ENCODE assay signal across 27 cellular contexts in genomic region chr9:85599540-85600140, GRCh38.
DNase-seq lines count a peak whose midpoint lies in the region; ATAC-seq, FAIRE-seq and TF ChIP-seq lines count a peak whose summit lies in the region.
"Had no signal": no experiment of that assay in that cellular context is flagged by ENCODE, and none has a peak within 500 bp of the region (broad histone marks: within the 10 kb centered on the region; RNA-seq: fewer than 3 reads in every experiment).

No MANE protein-coding gene starts in this region.

- no peaks in the 10 kb centered on the region for H4K20me1 ChIP-seq in MM.1S (ENCODE audit: insufficient read depth, low read length)

- H3K4me3 ChIP-seq in A549 = no peak overlapping the region
- H3K4me3 ChIP-seq in MM.1S (ENCODE audit: low read length) = no peak overlapping the region
- H3K4me3 ChIP-seq: coronary artery, HAP-1, left ventricle myocardium inferior, stomach, tibial artery had no signal

- H3K4me1 ChIP-seq in A549 = no peaks in the 10 kb centered on the region
- H3K4me1 ChIP-seq in MM.1S (ENCODE audit: low read length) = no peaks in the 10 kb centered on the region
- H3K4me1 ChIP-seq: HAP-1, stomach, tibial artery had no signal

- POLR2A ChIA-PET in A549 (lab: Yijun Ruan, JAX) = no interaction called here

- no peaks in the 10 kb centered on the region for H3K9me2 ChIP-seq in MM.1S (replicated peaks; ENCODE audit: insufficient read depth, low read length)

- ATAC-seq in A549 (no peak), HG03565 (IDR thresholded peaks at IDR 0.05; ENCODE audit: unreplicated experiment) (no peak)
- ATAC-seq: esophagus mucosa had no signal

- no peak overlapping the region for H3K27ac ChIP-seq in A549
- H3K27ac ChIP-seq in MM.1S (ENCODE audit: low read length) = no peak overlapping the region
- H3K27ac ChIP-seq: coronary artery, left ventricle myocardium inferior, stomach, tibial artery had no signal

- no peak for TF ChIP-seq RAD21 in A549 (conservative IDR thresholded peaks at IDR 0.05 in 1 of 2, IDR thresholded peaks at IDR 0.05 in 1 of 2)

- H3K4me2 ChIP-seq in A549 = no peak overlapping the region
- no peak overlapping the region for H3K4me2 ChIP-seq in MM.1S (ENCODE audit: low read depth, low read length)

- no peaks in the 10 kb centered on the region for H3F3A ChIP-seq in MM.1S (ENCODE audit: insufficient read depth, low read length)

- 69% methylated on average over 3 of the region's 3 CpGs for WGBS in A549 (ENCODE audit: missing lambda C conversion rate)

- no peak for FAIRE-seq in A549 (lab: Jason Lieb, UNC)
- FAIRE-seq: A204.1, islet of Langerhans, small intestine had no signal

- CTCF ChIA-PET in A549 (lab: Yijun Ruan, JAX) = interaction anchor here (2.0 kb wide), 1 partner anchor 11 kb away, joined by 8 read pairs; no protein-coding TSS in a partner anchor

- TF ChIP-seq CTCF in A549 (IDR thresholded peaks at IDR 0.05) = no peak
- no peak for TF ChIP-seq CTCF in MM.1S (IDR thresholded peaks at IDR 0.05; ENCODE audit: low read length)

- no peaks in the 10 kb centered on the region for H3K36me3 ChIP-seq in MM.1S (replicated peaks; ENCODE audit: insufficient read depth, low read length)
- H3K36me3 ChIP-seq: HAP-1 had no signal

- DNase-seq in A549 (ENCODE audit: low read depth in 1 of 2, low spot score in 1 of 2) (no peak), GM04503 (ENCODE audit: low read depth) (peak; percentile 14), astrocyte of the hippocampus (ENCODE audit: low read depth, low spot score) (peak; percentile 8), foreskin melanocyte (peak; percentile 24), MM.1S (no peak), dedifferentiated amniotic fluid mesenchymal stem cell (ENCODE audit: extremely low spot score) (no peak), islet precursor cell (no peak)
- DNase-seq: activated CD4-positive, alpha-beta T cell treated with anti-CD3 and anti-CD28 coated beads for 48 hours; activated CD8-positive, alpha-beta memory T cell treated with anti-CD3 and anti-CD28 coated beads for 24 hours; activated naive CD4-positive, alpha-beta T cell; DMS153; GF-D8; left ventricle myocardium inferior; NCI-H1694; nucleus accumbens; OCI-M1; small intestine; stimulated activated CD4-positive, alpha-beta T cell treated with anti-CD3 and anti-CD28 coated beads, Interleukin-1b, Interleukin-23, amount 100 ng/mL, for 48 hours; stimulated activated CD8-positive, alpha-beta memory T cell treated with anti-CD3 and anti-CD28 coated beads, Interleukin-4, amount 100 ng/mL, for 48 hours; stomach; tibial artery had no signal

- H3K9me3 ChIP-seq in A549 (no peaks in the 10 kb centered on the region), MM.1S (replicated peaks; ENCODE audit: insufficient read depth, low read length) (no peaks in the 10 kb centered on the region)
- H3K9me3 ChIP-seq: HAP-1, left ventricle myocardium inferior, stomach, tibial artery had no signal

- no peak overlapping the region for H2AFZ ChIP-seq in MM.1S (ENCODE audit: low read length)

- no peaks in the 10 kb centered on the region for H3K79me2 ChIP-seq in MM.1S (ENCODE audit: low read length)

- no peaks in the 10 kb centered on the region for H3K27me3 ChIP-seq in MM.1S (replicated peaks; ENCODE audit: insufficient read depth, low read length)
- H3K27me3 ChIP-seq: stomach, tibial artery had no signal

- TF ChIP-seq EP300 in A549 (IDR thresholded peaks at IDR 0.05) = no peak

- no peak for TF ChIP-seq POLR2A in A549 (IDR thresholded peaks at IDR 0.05; ENCODE audit: low read length)

- no peak overlapping the region for H3K9ac ChIP-seq in MM.1S (ENCODE audit: low read length)

TF ChIP-seq in A549, 52 proteins besides CTCF, POLR2A, EP300 and RAD21:
- peak; percentile 47 for TF ChIP-seq MAFK (IDR thresholded peaks at IDR 0.05; ENCODE audit: partially characterized antibody)
- no peak for TF ChIP-seq ELK1 (IDR thresholded peaks at IDR 0.05; ENCODE audit: low read depth, low read length)
- TF ChIP-seq MYC (IDR thresholded peaks at IDR 0.05; ENCODE audit: borderline replicate concordance, low read length) = no peak
- no peak for TF ChIP-seq FOSL2 (IDR thresholded peaks at IDR 0.05)
- TF ChIP-seq FOSL2 (CRISPR knock-in tag; IDR thresholded peaks at IDR 0.05) = no peak

Comparison
In these comparisons a context has a peak if more than half of its experiments do, and no peak if none do; other contexts are left out.
1. DNase-seq: peak in GM04503 (single experiment), astrocyte of the hippocampus (single experiment) and foreskin melanocyte (single experiment); none in A549 (0 of 2), MM.1S (single experiment), dedifferentiated amniotic fluid mesenchymal stem cell (single experiment) and islet precursor cell (single experiment).